Comparison of ENCODE assay signal across 30 cellular contexts in the genomic region with DNA sequence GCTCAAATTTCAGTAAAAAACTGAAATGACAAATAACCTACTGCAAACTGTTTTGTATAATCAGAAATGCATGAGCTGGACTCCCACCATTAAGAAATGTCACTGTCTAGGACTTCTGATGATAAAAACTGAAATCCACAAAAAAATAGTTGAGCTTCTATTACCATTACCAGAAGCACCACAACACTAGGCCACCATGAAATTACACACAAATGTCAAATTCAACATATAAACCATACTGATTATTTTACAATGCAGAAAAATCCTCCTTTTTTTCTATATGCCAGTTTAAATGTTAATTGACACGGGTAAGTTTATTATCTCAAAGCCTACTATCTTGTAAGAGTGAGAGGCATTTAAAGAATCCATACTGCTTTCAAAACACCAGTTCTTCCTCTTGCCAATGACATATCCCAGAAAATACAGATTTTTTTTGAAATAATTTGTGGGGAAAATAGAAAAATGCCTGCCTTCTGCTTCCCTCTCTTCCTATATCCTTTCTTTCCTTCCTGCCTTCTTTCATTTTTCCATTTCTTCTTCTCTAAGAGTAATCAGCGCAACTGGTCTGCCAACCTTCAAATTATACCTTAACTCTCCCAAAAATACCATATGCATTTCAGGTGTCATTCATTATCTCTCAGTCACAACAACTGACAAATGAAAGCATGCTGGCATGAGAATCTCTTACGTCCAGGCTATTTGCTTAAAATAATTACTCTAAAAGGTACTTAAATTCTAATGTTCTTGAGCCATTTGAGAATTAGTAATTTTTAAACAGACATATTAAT. TPM values are rescaled to one million over a fixed set of nuclear protein-coding genes. Genes with fewer than 3 reads are reported as not detected.
A peak's percentile ranks its signal among the peaks of the same experiment; 100 is the strongest.
DNase-seq lines count a peak whose midpoint lies in the region; ATAC-seq, FAIRE-seq and TF ChIP-seq lines count a peak whose summit lies in the region.
"Had no signal": no experiment of that assay in that cellular context is flagged by ENCODE, and none has a peak within 500 bp of the region (broad histone marks: within the 10 kb centered on the region; RNA-seq: fewer than 3 reads in every experiment).

No MANE protein-coding gene starts in this region.

- BruUV-seq in PC-3 (replicated peaks; lab: Mats Ljungman, UMichigan) = TSS peak; percentile 15

- H3K4me2 ChIP-seq in A549 = no peak overlapping the region
- H3K4me2 ChIP-seq in PC-3 (ENCODE audit: low read length) = no peak overlapping the region
- no peak overlapping the region for H3K4me2 ChIP-seq in parathyroid adenoma (ENCODE audit: low read length)

- H2AFZ ChIP-seq in PC-3 (ENCODE audit: low read length) (no peak overlapping the region), parathyroid adenoma (no peak overlapping the region)

- H3K36me3 ChIP-seq in PC-3 (ENCODE audit: low read depth, low read length) = no peaks in the 10 kb centered on the region
- H3K36me3 ChIP-seq in parathyroid adenoma (ENCODE audit: control insufficient read depth, insufficient read depth, low read length) = peaks cover 12% of the 10 kb centered on the region
- peaks cover 6 to 66% (median 9%) of the 10 kb centered on the region in 3 donors for H3K36me3 ChIP-seq in tibial nerve
- H3K36me3 ChIP-seq: SJSA1 had no signal

- H4K20me1 ChIP-seq in PC-3 (ENCODE audit: low read length) = no peaks in the 10 kb centered on the region

- H3F3A ChIP-seq in PC-3 (ENCODE audit: low read length, unreplicated experiment) = no peaks in the 10 kb centered on the region

- no peak for FAIRE-seq in A549 (lab: Jason Lieb, UNC)
- FAIRE-seq: GM12878, H1, HTR-8/SVneo had no signal

- ATAC-seq in A549 = no peak
- no peak for ATAC-seq in PC-3
- ATAC-seq: CD8-positive, alpha-beta T cell; GM12878 had no signal

- no peak for TF ChIP-seq RAD21 in A549 (conservative IDR thresholded peaks at IDR 0.05 in 1 of 2, IDR thresholded peaks at IDR 0.05 in 1 of 2)

- H3K9me3 ChIP-seq in A549 (no peaks in the 10 kb centered on the region), PC-3 (ENCODE audit: low read length) (no peaks in the 10 kb centered on the region), parathyroid adenoma (ENCODE audit: control insufficient read depth, low read length) (no peaks in the 10 kb centered on the region), tibial nerve (no peaks in the 10 kb centered on the region)
- H3K9me3 ChIP-seq: SJSA1 had no signal

- H3K27ac ChIP-seq in A549 (no peak overlapping the region), PC-3 (ENCODE audit: low read length) (no peak overlapping the region), parathyroid adenoma (peak overlapping the region; percentile 100), tibial nerve (peak overlapping the region in 3 of 4 donors; percentile 70 to 98 (median 96))
- H3K27ac ChIP-seq: C4-2B, SJSA1 had no signal

- no peak for TF ChIP-seq POLR2A in A549 (IDR thresholded peaks at IDR 0.05; ENCODE audit: low read length)
- TF ChIP-seq POLR2A in tibial nerve (IDR thresholded peaks at IDR 0.05) = peak; percentile 15 to 23

- no peak for DNase-seq in A549 (ENCODE audit: low read depth in 1 of 2, low spot score in 1 of 2)
- DNase-seq in PC-3 = no peak
- no peak for DNase-seq in tibial nerve (ENCODE audit: low spot score in 2 of 2)
- DNase-seq in activated CD4-positive, alpha-beta T cell treated with anti-CD3 and anti-CD28 coated beads, Interleukin-2, amount 50 U/mL, for 48 hours = no peak
- DNase-seq in GM13977 (ENCODE audit: low spot score) = no peak
- no peak for DNase-seq in COR-L47 (lab: John Stamatoyannopoulos, UW)
- DNase-seq: CD8-positive, alpha-beta T cell; DMS 273 treated with DMSO at 0.1 percent for 48 hours; DMS79; EL; GDM1; HCEC 1CT; KBM-7; NCI-H1105 treated with DMSO at 0.1 percent for 48 hours; NCI-H146; NCI-H1930; NCI-H2107; NCI-H446; NCI-H524 treated with DMSO at 0.1 percent for 48 hours; NCI-H82; NK-92 treated with Interleukin-12 subunit alpha and Interleukin-12 subunit beta, amount 100 ng/mL, for 24 hours; Right ventricle myocardium superior; RPMI8226 had no signal

- TF ChIP-seq EP300 in A549 (IDR thresholded peaks at IDR 0.05) = no peak
- TF ChIP-seq EP300 in tibial nerve (IDR thresholded peaks at IDR 0.05) = peak in 1 of 2 donors; percentile 63

- WGBS in A549 (ENCODE audit: missing lambda C conversion rate) = 67% methylated on average over 3 of the region's 3 CpGs
- 53 to 89% methylated on average over 3 of the region's 3 CpGs for WGBS in tibial nerve, 2 donors

- H3K79me2 ChIP-seq in PC-3 (ENCODE audit: low read length) (no peaks in the 10 kb centered on the region), parathyroid adenoma (no peaks in the 10 kb centered on the region)

- POLR2A ChIA-PET in A549 (lab: Yijun Ruan, JAX) = no interaction called here
- POLR2A ChIA-PET in PC-3 (lab: Charles Lee; ENCODE audit: unreplicated experiment) = interaction anchor here (0.7 kb wide), 1 partner anchor 15 kb away, joined by 3 read pairs; no protein-coding TSS in a partner anchor

- TF ChIP-seq CTCF in A549 (IDR thresholded peaks at IDR 0.05) (no peak), PC-3 (conservative IDR thresholded peaks at IDR 0.05; ENCODE audit: low read depth, low read length) (no peak), parathyroid adenoma (IDR thresholded peaks at IDR 0.05) (no peak), tibial nerve (IDR thresholded peaks at IDR 0.05) (peak in 1 of 5 experiments; percentile 8), GM13977 (IDR thresholded peaks at IDR 0.05; ENCODE audit: extremely low read depth, insufficient read depth, missing control alignments) (no peak)

- CTCF ChIA-PET in A549 (lab: Yijun Ruan, JAX) (interaction anchor here (1.0 kb wide), 1 partner anchor 106 kb away, joined by 3 read pairs; no protein-coding TSS in a partner anchor), PC-3 (lab: Charles Lee) (no interaction called here)

- H3K9me2 ChIP-seq in PC-3 (replicated peaks; ENCODE audit: low read length) = no peaks in the 10 kb centered on the region

- in situ Hi-C loops in GM13977 (cut with MboI; ENCODE audit: low pct_unique_long_range_greater_than_20kb, low sequenced_read_pairs, unreplicated experiment) = no loop called here

- intact Hi-C loops in PC-3 (cut with micrococcal nuclease) = no loop called here

- H3K9ac ChIP-seq in PC-3 (ENCODE audit: low read length) (no peak overlapping the region), parathyroid adenoma (no peak overlapping the region)

- no peak overlapping the region for H3K4me3 ChIP-seq in A549
- H3K4me3 ChIP-seq in PC-3 (ENCODE audit: low read length) = no peak overlapping the region
- no peak overlapping the region for H3K4me3 ChIP-seq in parathyroid adenoma (ENCODE audit: low read depth, low read length)
- H3K4me3 ChIP-seq in tibial nerve = no peak overlapping the region
- H3K4me3 ChIP-seq: GM12878, SJSA1 had no signal

- H3K27me3 ChIP-seq in PC-3 (ENCODE audit: low read length) (no peaks in the 10 kb centered on the region), parathyroid adenoma (ENCODE audit: control insufficient read depth, insufficient read depth, low read length) (no peaks in the 10 kb centered on the region), tibial nerve (no peaks in the 10 kb centered on the region)

- no peaks in the 10 kb centered on the region; the same call in 2 of the 3 replicates for H3K4me1 ChIP-seq in A549
- no peaks in the 10 kb centered on the region for H3K4me1 ChIP-seq in PC-3 (ENCODE audit: insufficient read depth, low read length)
- H3K4me1 ChIP-seq in parathyroid adenoma = peaks cover 27% of the 10 kb centered on the region
- H3K4me1 ChIP-seq in tibial nerve = peaks cover 0 to 52% (median 20%) of the 10 kb centered on the region in 4 donors
- H3K4me1 ChIP-seq: SJSA1 had no signal

TF ChIP-seq in A549, 52 proteins besides CTCF, POLR2A, EP300 and RAD21:
- no peak for TF ChIP-seq JUN (IDR thresholded peaks at IDR 0.05)
- TF ChIP-seq, protein P1, sequence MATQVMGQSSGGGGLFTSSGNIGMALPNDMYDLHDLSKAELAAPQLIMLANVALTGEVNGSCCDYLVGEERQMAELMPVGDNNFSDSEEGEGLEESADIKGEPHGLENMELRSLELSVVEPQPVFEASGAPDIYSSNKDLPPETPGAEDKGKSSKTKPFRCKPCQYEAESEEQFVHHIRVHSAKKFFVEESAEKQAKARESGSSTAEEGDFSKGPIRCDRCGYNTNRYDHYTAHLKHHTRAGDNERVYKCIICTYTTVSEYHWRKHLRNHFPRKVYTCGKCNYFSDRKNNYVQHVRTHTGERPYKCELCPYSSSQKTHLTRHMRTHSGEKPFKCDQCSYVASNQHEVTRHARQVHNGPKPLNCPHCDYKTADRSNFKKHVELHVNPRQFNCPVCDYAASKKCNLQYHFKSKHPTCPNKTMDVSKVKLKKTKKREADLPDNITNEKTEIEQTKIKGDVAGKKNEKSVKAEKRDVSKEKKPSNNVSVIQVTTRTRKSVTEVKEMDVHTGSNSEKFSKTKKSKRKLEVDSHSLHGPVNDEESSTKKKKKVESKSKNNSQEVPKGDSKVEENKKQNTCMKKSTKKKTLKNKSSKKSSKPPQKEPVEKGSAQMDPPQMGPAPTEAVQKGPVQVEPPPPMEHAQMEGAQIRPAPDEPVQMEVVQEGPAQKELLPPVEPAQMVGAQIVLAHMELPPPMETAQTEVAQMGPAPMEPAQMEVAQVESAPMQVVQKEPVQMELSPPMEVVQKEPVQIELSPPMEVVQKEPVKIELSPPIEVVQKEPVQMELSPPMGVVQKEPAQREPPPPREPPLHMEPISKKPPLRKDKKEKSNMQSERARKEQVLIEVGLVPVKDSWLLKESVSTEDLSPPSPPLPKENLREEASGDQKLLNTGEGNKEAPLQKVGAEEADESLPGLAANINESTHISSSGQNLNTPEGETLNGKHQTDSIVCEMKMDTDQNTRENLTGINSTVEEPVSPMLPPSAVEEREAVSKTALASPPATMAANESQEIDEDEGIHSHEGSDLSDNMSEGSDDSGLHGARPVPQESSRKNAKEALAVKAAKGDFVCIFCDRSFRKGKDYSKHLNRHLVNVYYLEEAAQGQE (IDR thresholded peaks at IDR 0.05) = 0 out of 2 replicates have a peak, but pooled peaks have one; percentile 37

RNA-seq across cellular contexts. Expression of a gene that starts 12.3 kb away (rescaled TPM):
- polyA plus RNA-seq in A549 (2011; rRNA removed) (21.9 and 26.1 TPM in 2 replicates), A549 (2017; fragmentation: RNase III; extraction: RNeasy Plus Mini Kit Qiagen cat#74134 plus additional on column Dnase treatment) (5.5 to 8.6 TPM (median 6.5 TPM) in 3 replicates)
- 2.4 and 3.0 TPM in 2 replicates for polyA plus RNA-seq in A549 (2012; cell fraction: cytosol; rRNA removed)
- 4.0 and 6.2 TPM in 2 replicates for polyA plus RNA-seq in A549 (2012; cell fraction: nucleus; rRNA removed)
- polyA minus RNA-seq in A549 (2011; rRNA and poly(A)+ RNA removed) = 13.2 and 14.7 TPM in 2 replicates
- total RNA-seq in PC-3 (2014; rRNA removed) (0.63 and 3.2 TPM in 2 replicates), tibial nerve (100 to 1,000 TPM; 490 to 939 (median 827) TPM)
- total RNA-seq: A673; CD8-positive, alpha-beta T cell; SJSA1 had no signal
- polyA plus RNA-seq: H1 had no signal

Comparison
In these comparisons a context has a peak if more than half of its experiments do, and no peak if none do; other contexts are left out.
1. H3K27ac ChIP-seq: peak in parathyroid adenoma (single experiment) and tibial nerve (3 of 4); none in A549 (0 of 2) and PC-3 (single experiment).
2. RNA of a gene that starts 12.3 kb away (total RNA-seq): 490 to 939 TPM in tibial nerve; 0.63 to 3.2 TPM in PC-3; every median in the first group is over 100 times any median in the second.